8 cellular contexts compared by ENCODE assay signal in genomic region chr9:123225374-123225813, GRCh38. TPM values are rescaled to one million over a fixed set of nuclear protein-coding genes. Genes with fewer than 3 reads are reported as not detected.
DNase-seq lines count a peak whose midpoint lies in the region; ATAC-seq lines count a peak whose summit lies in the region.

No MANE protein-coding gene starts in this region.

- H3K4me3 ChIP-seq in HUES48 (ENCODE audit: low read depth, low read length), result no peak overlapping the region

- H3K36me3 ChIP-seq in HUES48 (ENCODE audit: control insufficient read depth, insufficient read depth, low read length), result peaks cover 6% of the 10 kb centered on the region; the same call in 1 of the 2 replicates

- H3K27me3 ChIP-seq in HUES48 (ENCODE audit: control insufficient read depth, insufficient read depth, low read length), result no peaks in the 10 kb centered on the region

- peak; percentile 98 for ATAC-seq in GM21529 (IDR thresholded peaks at IDR 0.05; ENCODE audit: unreplicated experiment)

- peaks cover 19% of the 10 kb centered on the region for H3K4me1 ChIP-seq in HUES48 (ENCODE audit: control insufficient read depth, insufficient read depth, low read length)

- peak overlapping the region; percentile 40 for H3K27ac ChIP-seq in HUES48 (ENCODE audit: low read depth, low read length)

- no peaks in the 10 kb centered on the region for H3K9me3 ChIP-seq in HUES48 (ENCODE audit: control insufficient read depth, insufficient read depth, low read length)

- DNase-seq in DMS53 (lab: John Stamatoyannopoulos, UW) (peak; percentile 46), DMS53 treated with DMSO at 0.1 percent for 48 hours (lab: John Stamatoyannopoulos, UW; ENCODE audit: unreplicated experiment) (no peak), dedifferentiated amniotic fluid mesenchymal stem cell (ENCODE audit: extremely low spot score) (peak; percentile 70), mucosa of gallbladder (ENCODE audit: low spot score) (peak; percentile 15)
- DNase-seq in activated CD4-positive, CD25-positive, alpha-beta regulatory T cell treated with anti-CD3 and anti-CD28 coated beads, Interleukin-2, amount 50 U/mL, for 72 hours, result peak; percentile 35
- DNase-seq in stimulated activated naive CD4-positive, alpha-beta T cell treated with Interleukin-2 at 50 U/mL for 16 hours (lab: John Stamatoyannopoulos, UW), result peak; percentile 61

- H3K9ac ChIP-seq in HUES48 (ENCODE audit: low read depth, low read length), result no peak overlapping the region

RNA-seq across cellular contexts. Expression of gene STRBP, which starts 43.0 kb away (rescaled TPM):
- 37.2 TPM for total RNA-seq in mucosa of gallbladder
